In the genomic region with DNA sequence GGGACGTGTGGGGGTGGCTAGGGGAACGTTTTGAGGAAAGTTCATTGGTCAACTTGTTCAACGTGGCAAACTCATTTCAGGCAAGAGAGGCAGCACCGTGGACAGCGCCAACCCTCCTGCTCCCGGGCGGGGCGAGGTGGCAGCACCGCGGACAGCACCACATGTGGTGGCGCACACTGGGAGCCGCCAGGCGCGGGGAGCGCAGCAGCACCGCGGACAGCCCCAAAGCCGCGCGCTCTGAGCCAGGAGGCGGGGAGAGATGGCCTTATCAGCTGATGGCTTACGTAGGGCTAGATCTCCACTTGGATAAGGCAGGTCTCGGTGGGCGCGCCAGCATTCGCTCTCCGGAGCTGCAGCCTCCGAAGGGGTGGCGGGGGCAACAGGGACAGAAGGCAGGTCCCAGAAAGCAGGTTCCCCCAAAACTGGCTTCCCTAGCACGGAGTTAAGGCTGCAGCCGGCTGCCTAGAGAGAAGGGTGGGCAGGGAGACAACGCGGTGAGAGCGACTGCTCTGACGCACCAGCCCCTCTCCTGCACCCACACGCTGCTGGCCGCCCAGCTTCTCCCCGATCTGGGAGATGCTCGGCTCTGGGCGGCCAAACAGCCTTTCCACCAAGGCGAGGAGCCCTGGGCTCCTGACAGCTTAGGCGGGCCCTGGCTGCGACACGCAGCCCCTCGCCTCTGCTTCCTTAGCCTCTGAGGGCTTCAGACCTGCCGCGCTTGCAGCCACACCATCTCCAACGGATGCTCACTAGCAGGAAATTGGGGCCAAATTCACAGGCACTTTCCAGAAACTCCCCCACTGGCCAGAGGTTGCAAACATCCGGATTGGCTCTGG, we compare ENCODE assay signal across 1 cellular context.
TF ChIP-seq lines count a peak whose summit lies in the region.

TSS of gene HTR5A (plus strand) at position 333 of the 836 bp plus-strand sequence. CDS start 576 bp downstream, outside the sequence.

TF ChIP-seq in K562, 482 proteins besides CTCF, POLR2A, EP300 and RAD21 (continued from another document and continues in another):
- TF ChIP-seq SNAPC5 (CRISPR knock-in tag; IDR thresholded peaks at IDR 0.05) (no peak), DACH1 (IDR thresholded peaks at IDR 0.05; ENCODE audit: partially characterized antibody) (peak; percentile 66), KDM5B (IDR thresholded peaks at IDR 0.05; ENCODE audit: insufficient replicate concordance, low read depth, low read length) (no peak), BCL6 (CRISPR knock-in tag; IDR thresholded peaks at IDR 0.05) (peak; percentile 95), ZNF57 (CRISPR knock-in tag; IDR thresholded peaks at IDR 0.05) (0 out of 2 replicates have a peak, but pooled peaks have one; percentile 73), ZKSCAN8 (CRISPR knock-in tag; IDR thresholded peaks at IDR 0.05) (peak; percentile 84; the same call in 1 of the 2 replicates), CHCHD3 (CRISPR knock-in tag; IDR thresholded peaks at IDR 0.05) (no peak), BRD4 (IDR thresholded peaks at IDR 0.05) (no peak), NR2F6 (CRISPR knock-in tag; IDR thresholded peaks at IDR 0.05) (peak; percentile 81), PHTF2 (CRISPR knock-in tag; IDR thresholded peaks at IDR 0.05) (0 out of 2 replicates have a peak, but pooled peaks have one; percentile 51), ADNP (tag; IDR thresholded peaks at IDR 0.05) (no peak), GABPB2 (CRISPR knock-in tag; conservative IDR thresholded peaks at IDR 0.05) (no peak), KLF6 (CRISPR knock-in tag; IDR thresholded peaks at IDR 0.05; ENCODE audit: borderline replicate concordance) (peak; percentile 92; the same call in 1 of the 2 replicates), ZBTB26 (CRISPR knock-in tag; IDR thresholded peaks at IDR 0.05) (peak; percentile 91; the same call in 1 of the 2 replicates), ERF (CRISPR knock-in tag; IDR thresholded peaks at IDR 0.05) (peak; percentile 94; the same call in 1 of the 2 replicates), ZFPM2 (CRISPR knock-in tag; IDR thresholded peaks at IDR 0.05) (0 out of 2 replicates have a peak, but pooled peaks have one; percentile 86), IRF1 (CRISPR knock-in tag; IDR thresholded peaks at IDR 0.05; ENCODE audit: borderline replicate concordance) (peak; percentile 100), HDAC6 (IDR thresholded peaks at IDR 0.05; ENCODE audit: low read depth, low read length) (peak; percentile 88), CREB3L1 (IDR thresholded peaks at IDR 0.05; ENCODE audit: borderline replicate concordance, low read depth) (peak; percentile 91), CEBPZ (IDR thresholded peaks at IDR 0.05; ENCODE audit: borderline replicate concordance, low read depth, low read length) (no peak), PHF21A (IDR thresholded peaks at IDR 0.05; ENCODE audit: borderline replicate concordance, low read depth) (no peak), ZNF586 (CRISPR knock-in tag; conservative IDR thresholded peaks at IDR 0.05) (0 out of 2 replicates have a peak, but pooled peaks have one; percentile 27), ZKSCAN1 (IDR thresholded peaks at IDR 0.05; ENCODE audit: low read depth, low read length) (peak; percentile 77), TAF9B (IDR thresholded peaks at IDR 0.05; ENCODE audit: partially characterized antibody) (no peak), RB1 (IDR thresholded peaks at IDR 0.05; ENCODE audit: low read depth) (peak; percentile 100), ZNF354B (CRISPR knock-in tag; IDR thresholded peaks at IDR 0.05) (peak; percentile 88), SRSF3 (IDR thresholded peaks at IDR 0.05; ENCODE audit: insufficient read depth, low read length) (no peak), ZNF124 (CRISPR knock-in tag; IDR thresholded peaks at IDR 0.05) (peak; percentile 99), MAFK (IDR thresholded peaks at IDR 0.05; ENCODE audit: low read length) (peak; percentile 31; the same call in 1 of the 2 replicates), ZNF24 (IDR thresholded peaks at IDR 0.05) (peak; percentile 94), RFX5 (IDR thresholded peaks at IDR 0.05; ENCODE audit: low read depth, low read length) (peak; percentile 44; the same call in 1 of the 2 replicates), GTF2A2 (tag; IDR thresholded peaks at IDR 0.05) (no peak), CBX5 (IDR thresholded peaks at IDR 0.05; ENCODE audit: borderline replicate concordance, low read depth) (peak; percentile 91)
- TF ChIP-seq, protein P1, sequence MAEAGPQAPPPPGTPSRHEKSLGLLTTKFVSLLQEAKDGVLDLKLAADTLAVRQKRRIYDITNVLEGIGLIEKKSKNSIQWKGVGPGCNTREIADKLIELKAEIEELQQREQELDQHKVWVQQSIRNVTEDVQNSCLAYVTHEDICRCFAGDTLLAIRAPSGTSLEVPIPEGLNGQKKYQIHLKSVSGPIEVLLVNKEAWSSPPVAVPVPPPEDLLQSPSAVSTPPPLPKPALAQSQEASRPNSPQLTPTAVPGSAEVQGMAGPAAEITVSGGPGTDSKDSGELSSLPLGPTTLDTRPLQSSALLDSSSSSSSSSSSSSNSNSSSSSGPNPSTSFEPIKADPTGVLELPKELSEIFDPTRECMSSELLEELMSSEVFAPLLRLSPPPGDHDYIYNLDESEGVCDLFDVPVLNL (CRISPR knock-in tag; IDR thresholded peaks at IDR 0.05; ENCODE audit: low read depth): peak; percentile 99
- TF ChIP-seq, protein P2, sequence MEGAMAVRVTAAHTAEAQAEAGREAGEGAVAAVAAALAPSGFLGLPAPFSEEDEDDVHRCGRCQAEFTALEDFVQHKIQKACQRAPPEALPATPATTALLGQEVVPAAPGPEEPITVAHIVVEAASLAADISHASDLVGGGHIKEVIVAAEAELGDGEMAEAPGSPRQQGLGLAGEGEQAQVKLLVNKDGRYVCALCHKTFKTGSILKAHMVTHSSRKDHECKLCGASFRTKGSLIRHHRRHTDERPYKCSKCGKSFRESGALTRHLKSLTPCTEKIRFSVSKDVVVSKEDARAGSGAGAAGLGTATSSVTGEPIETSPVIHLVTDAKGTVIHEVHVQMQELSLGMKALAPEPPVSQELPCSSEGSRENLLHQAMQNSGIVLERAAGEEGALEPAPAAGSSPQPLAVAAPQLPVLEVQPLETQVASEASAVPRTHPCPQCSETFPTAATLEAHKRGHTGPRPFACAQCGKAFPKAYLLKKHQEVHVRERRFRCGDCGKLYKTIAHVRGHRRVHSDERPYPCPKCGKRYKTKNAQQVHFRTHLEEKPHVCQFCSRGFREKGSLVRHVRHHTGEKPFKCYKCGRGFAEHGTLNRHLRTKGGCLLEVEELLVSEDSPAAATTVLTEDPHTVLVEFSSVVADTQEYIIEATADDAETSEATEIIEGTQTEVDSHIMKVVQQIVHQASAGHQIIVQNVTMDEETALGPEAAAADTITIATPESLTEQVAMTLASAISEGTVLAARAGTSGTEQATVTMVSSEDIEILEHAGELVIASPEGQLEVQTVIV (CRISPR knock-in tag; IDR thresholded peaks at IDR 0.05; ENCODE audit: borderline replicate concordance): no peak
- TF ChIP-seq, protein P3, sequence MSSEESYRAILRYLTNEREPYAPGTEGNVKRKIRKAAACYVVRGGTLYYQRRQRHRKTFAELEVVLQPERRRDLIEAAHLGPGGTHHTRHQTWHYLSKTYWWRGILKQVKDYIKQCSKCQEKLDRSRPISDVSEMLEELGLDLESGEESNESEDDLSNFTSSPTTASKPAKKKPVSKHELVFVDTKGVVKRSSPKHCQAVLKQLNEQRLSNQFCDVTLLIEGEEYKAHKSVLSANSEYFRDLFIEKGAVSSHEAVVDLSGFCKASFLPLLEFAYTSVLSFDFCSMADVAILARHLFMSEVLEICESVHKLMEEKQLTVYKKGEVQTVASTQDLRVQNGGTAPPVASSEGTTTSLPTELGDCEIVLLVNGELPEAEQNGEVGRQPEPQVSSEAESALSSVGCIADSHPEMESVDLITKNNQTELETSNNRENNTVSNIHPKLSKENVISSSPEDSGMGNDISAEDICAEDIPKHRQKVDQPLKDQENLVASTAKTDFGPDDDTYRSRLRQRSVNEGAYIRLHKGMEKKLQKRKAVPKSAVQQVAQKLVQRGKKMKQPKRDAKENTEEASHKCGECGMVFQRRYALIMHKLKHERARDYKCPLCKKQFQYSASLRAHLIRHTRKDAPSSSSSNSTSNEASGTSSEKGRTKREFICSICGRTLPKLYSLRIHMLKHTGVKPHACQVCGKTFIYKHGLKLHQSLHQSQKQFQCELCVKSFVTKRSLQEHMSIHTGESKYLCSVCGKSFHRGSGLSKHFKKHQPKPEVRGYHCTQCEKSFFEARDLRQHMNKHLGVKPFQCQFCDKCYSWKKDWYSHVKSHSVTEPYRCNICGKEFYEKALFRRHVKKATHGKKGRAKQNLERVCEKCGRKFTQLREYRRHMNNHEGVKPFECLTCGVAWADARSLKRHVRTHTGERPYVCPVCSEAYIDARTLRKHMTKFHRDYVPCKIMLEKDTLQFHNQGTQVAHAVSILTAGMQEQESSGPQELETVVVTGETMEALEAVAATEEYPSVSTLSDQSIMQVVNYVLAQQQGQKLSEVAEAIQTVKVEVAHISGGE (CRISPR knock-in tag; IDR thresholded peaks at IDR 0.05): peak in 2 of 3 experiments; percentile 46 to 90; a peak in 4 of 6 replicates
- TF ChIP-seq, protein P4, sequence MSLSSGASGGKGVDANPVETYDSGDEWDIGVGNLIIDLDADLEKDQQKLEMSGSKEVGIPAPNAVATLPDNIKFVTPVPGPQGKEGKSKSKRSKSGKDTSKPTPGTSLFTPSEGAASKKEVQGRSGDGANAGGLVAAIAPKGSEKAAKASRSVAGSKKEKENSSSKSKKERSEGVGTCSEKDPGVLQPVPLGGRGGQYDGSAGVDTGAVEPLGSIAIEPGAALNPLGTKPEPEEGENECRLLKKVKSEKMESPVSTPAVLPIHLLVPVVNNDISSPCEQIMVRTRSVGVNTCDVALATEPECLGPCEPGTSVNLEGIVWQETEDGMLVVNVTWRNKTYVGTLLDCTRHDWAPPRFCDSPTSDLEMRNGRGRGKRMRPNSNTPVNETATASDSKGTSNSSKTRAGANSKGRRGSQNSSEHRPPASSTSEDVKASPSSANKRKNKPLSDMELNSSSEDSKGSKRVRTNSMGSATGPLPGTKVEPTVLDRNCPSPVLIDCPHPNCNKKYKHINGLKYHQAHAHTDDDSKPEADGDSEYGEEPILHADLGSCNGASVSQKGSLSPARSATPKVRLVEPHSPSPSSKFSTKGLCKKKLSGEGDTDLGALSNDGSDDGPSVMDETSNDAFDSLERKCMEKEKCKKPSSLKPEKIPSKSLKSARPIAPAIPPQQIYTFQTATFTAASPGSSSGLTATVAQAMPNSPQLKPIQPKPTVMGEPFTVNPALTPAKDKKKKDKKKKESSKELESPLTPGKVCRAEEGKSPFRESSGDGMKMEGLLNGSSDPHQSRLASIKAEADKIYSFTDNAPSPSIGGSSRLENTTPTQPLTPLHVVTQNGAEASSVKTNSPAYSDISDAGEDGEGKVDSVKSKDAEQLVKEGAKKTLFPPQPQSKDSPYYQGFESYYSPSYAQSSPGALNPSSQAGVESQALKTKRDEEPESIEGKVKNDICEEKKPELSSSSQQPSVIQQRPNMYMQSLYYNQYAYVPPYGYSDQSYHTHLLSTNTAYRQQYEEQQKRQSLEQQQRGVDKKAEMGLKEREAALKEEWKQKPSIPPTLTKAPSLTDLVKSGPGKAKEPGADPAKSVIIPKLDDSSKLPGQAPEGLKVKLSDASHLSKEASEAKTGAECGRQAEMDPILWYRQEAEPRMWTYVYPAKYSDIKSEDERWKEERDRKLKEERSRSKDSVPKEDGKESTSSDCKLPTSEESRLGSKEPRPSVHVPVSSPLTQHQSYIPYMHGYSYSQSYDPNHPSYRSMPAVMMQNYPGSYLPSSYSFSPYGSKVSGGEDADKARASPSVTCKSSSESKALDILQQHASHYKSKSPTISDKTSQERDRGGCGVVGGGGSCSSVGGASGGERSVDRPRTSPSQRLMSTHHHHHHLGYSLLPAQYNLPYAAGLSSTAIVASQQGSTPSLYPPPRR (CRISPR knock-in tag; IDR thresholded peaks at IDR 0.05; ENCODE audit: borderline replicate concordance): peak; percentile 100
